Comparison of ENCODE assay signal across 9 cellular contexts in the genomic region with DNA sequence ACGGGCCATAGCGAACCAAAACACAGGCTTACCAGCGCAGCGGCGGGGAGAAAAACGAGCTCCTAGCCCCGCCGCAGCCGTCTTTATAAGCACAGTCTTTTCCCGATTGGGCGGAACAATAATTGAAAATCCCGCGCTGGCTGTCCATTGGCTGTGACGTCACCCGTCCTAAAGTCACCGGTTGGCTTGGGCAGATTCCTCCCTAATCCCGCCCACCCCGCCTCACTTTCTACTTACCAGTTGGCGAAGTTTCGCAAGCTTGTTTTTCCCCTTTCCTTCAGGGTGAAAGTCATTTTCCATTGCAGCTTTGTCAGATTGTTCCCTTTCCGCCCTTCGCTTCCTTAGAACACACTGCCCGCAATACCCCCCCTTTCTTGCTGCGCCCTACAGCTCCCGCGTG. TPM values are rescaled to one million over a fixed set of nuclear protein-coding genes. Genes with fewer than 3 reads are reported as not detected.
DNase-seq lines count a peak whose midpoint lies in the region; ATAC-seq, FAIRE-seq and TF ChIP-seq lines count a peak whose summit lies in the region.
"Not testable (repeated sequence)": the region's sequence is repeated elsewhere in the genome, so short reads cannot be mapped to it uniquely, and the experiment has no call there.
"Had no signal": no experiment of that assay in that cellular context is flagged by ENCODE, and none has a peak within 500 bp of the region (broad histone marks: within the 10 kb centered on the region; RNA-seq: fewer than 3 reads in every experiment).

No MANE protein-coding gene starts in this region.

- intact Hi-C loops in left cardiac atrium (cut with DNase I); pancreas (cut with DNase I): not testable (repeated sequence)

- WGBS in pancreas, 2 donors = no CpG with 5 or more reads among the region's 26 CpGs

- not testable (repeated sequence) for DNase-seq in activated T-cell treated with anti-CD3 and anti-CD28 coated beads, Interleukin-2, amount 50 U/mL, for 72 hours; left cardiac atrium; pancreas

- not testable (repeated sequence) for H3K9me3 ChIP-seq in pancreas

- not testable (repeated sequence) for H3K27ac Mint-ChIP-seq in activated T-cell treated with anti-CD3 and anti-CD28 coated beads, Interleukin-2, amount 50 U/mL, for 72 hours

- not testable (repeated sequence) for TF ChIP-seq CTCF in pancreas (IDR thresholded peaks at IDR 0.05)

- H3K9me3 Mint-ChIP-seq in activated T-cell treated with anti-CD3 and anti-CD28 coated beads, Interleukin-2, amount 50 U/mL, for 72 hours = not testable (repeated sequence)

- H3K27me3 ChIP-seq in pancreas = not testable (repeated sequence)

- not testable (repeated sequence) for H3K36me3 ChIP-seq in pancreas

- H3K4me3 Mint-ChIP-seq in activated T-cell treated with anti-CD3 and anti-CD28 coated beads, Interleukin-2, amount 50 U/mL, for 72 hours = not testable (repeated sequence)

- peaks cover 7 to 15% (median 11%) of the 10 kb centered on the region in 3 donors for H3K4me1 ChIP-seq in pancreas

- H3K27ac ChIP-seq in pancreas = not testable (repeated sequence)

- H3K4me3 ChIP-seq in pancreas = not testable (repeated sequence)

- not testable (repeated sequence) for H3K27me3 Mint-ChIP-seq in activated T-cell treated with anti-CD3 and anti-CD28 coated beads, Interleukin-2, amount 50 U/mL, for 72 hours (ENCODE audit: low read depth)

- peaks cover 19% of the 10 kb centered on the region for H3K4me1 Mint-ChIP-seq in activated T-cell treated with anti-CD3 and anti-CD28 coated beads, Interleukin-2, amount 50 U/mL, for 72 hours (ENCODE audit: low read depth)

- FAIRE-seq in A204.1 (lab: Jason Lieb, UNC) = peak; percentile 55
- not testable (repeated sequence) for FAIRE-seq in pancreas (lab: Jason Lieb, UNC)

- ATAC-seq in GM18907 (IDR thresholded peaks at IDR 0.05; ENCODE audit: unreplicated experiment) = peak; percentile 27
- ATAC-seq in GM21619 (IDR thresholded peaks at IDR 0.05; ENCODE audit: unreplicated experiment) = peak; percentile 12
- ATAC-seq in HG02981 (IDR thresholded peaks at IDR 0.05; ENCODE audit: unreplicated experiment) = peak; percentile 25
- peak; percentile 24 for ATAC-seq in HG03521 (IDR thresholded peaks at IDR 0.05; ENCODE audit: unreplicated experiment)
- ATAC-seq in activated T-cell treated with anti-CD3 and anti-CD28 coated beads, Interleukin-2, amount 50 U/mL, for 72 hours (replicated peaks in 1 of 2) = peak; percentile 10 to 18
- peak; percentile 68 to 72 for ATAC-seq in left cardiac atrium
- ATAC-seq in pancreas = peak; percentile 63 to 75 (median 67)

- H3K36me3 Mint-ChIP-seq in activated T-cell treated with anti-CD3 and anti-CD28 coated beads, Interleukin-2, amount 50 U/mL, for 72 hours (ENCODE audit: insufficient read depth in 2 of 2) = peaks cover 6 to 21% of the 10 kb centered on the region in 2 donors

RNA-seq across cellular contexts. Expression of gene BOLA1, which starts 58.2 kb away (rescaled TPM):
- 10 to 100 TPM; 26.9 to 29.4 TPM for total RNA-seq in activated T-cell treated with anti-CD3 and anti-CD28 coated beads, Interleukin-2, amount 50 U/mL, for 72 hours
- total RNA-seq in left cardiac atrium = 10 to 100 TPM; 13.0 to 16.0 TPM
- 1 to 10 TPM; 7.0 to 8.8 (median 8.5) TPM for total RNA-seq in pancreas
- 10 to 100 TPM; 19.6 to 24.1 TPM for polyA plus RNA-seq in pancreas

RNA-seq across cellular contexts. Expression of gene FCGR1A, which starts 58.7 kb away (rescaled TPM):
- total RNA-seq in activated T-cell treated with anti-CD3 and anti-CD28 coated beads, Interleukin-2, amount 50 U/mL, for 72 hours = not detected
- 1 to 10 TPM; 4.1 to 5.7 TPM for total RNA-seq in left cardiac atrium
- total RNA-seq in pancreas = 10 to 100 TPM in 1 of 6 donors, 1 to 10 TPM in 3, under 1 TPM in 2; 0.19 to 13.9 (median 2.0) TPM
- polyA plus RNA-seq in pancreas = 1 to 10 TPM; 5.3 to 5.8 TPM
- total RNA-seq: NCI-H460 had no signal

Comparison
In these comparisons a context has a peak if more than half of its experiments do, and no peak if none do; other contexts are left out.
1. ATAC-seq: peak in every context shown above with its lines; median percentile 70 in left cardiac atrium; 67 in pancreas; 27 in GM18907; 25 in HG02981; 24 in HG03521; 14 in activated T-cell treated with anti-CD3 and anti-CD28 coated beads, Interleukin-2, amount 50 U/mL, for 72 hours; 12 in GM21619.